In the genomic region with DNA sequence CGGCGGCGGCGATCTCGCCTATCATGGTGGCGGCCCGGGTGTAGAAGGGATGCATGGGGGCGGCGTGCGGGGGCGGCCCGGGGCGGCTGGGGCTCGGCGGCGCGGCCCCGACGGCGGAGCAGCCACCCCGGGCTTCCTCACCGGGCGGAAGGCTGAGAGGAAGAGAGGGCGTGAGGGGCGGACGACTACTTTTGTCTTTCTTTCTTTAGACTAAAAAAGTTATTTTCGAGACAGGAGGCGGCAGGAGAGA, we compare ENCODE assay signal across 8 cellular contexts. TPM values are rescaled to one million over a fixed set of nuclear protein-coding genes. Genes with fewer than 3 reads are reported as not detected.
DNase-seq lines count a peak whose midpoint lies in the region; ATAC-seq and TF ChIP-seq lines count a peak whose summit lies in the region.

No MANE protein-coding gene starts in this region.

- H3K9me3 ChIP-seq in SU-DHL-6 (ENCODE audit: insufficient read depth, low read length) (no peaks in the 10 kb centered on the region), esophagus squamous epithelium (no peaks in the 10 kb centered on the region)

- intact Hi-C loops in esophagus squamous epithelium (cut with DNase I): loop anchor here (5.0 to 10.0 kb wide), 2 partner anchors 429 to 763 kb away; no protein-coding TSS in a partner anchor

- H3K4me3 Mint-ChIP-seq in osteocyte (ENCODE audit: unreplicated experiment): peak overlapping the region; percentile 99

- H3K27ac ChIP-seq in ACC112 (ENCODE audit: low read depth, low read length) (peak overlapping the region; percentile 96), SU-DHL-6 (ENCODE audit: low read depth, low read length) (peak overlapping the region; percentile 72), esophagus squamous epithelium (peak overlapping the region; percentile 98 to 100 (median 100))

- peaks cover 31% of the 10 kb centered on the region for H3F3A ChIP-seq in SU-DHL-6 (ENCODE audit: insufficient read depth)

- TF ChIP-seq CTCF in SU-DHL-6 (IDR thresholded peaks at IDR 0.05; ENCODE audit: insufficient read depth, low read length, poor library complexity, severe bottlenecking): no peak
- no peak for TF ChIP-seq CTCF in esophagus squamous epithelium (IDR thresholded peaks at IDR 0.05)
- TF ChIP-seq CTCF in osteocyte (IDR thresholded peaks at IDR 0.05): no peak

- H3K27me3 ChIP-seq in ACC112 (ENCODE audit: insufficient read depth, low read length): no peaks in the 10 kb centered on the region
- H3K27me3 ChIP-seq in SU-DHL-6 (ENCODE audit: low read length): no peaks in the 10 kb centered on the region
- no peaks in the 10 kb centered on the region for H3K27me3 ChIP-seq in esophagus squamous epithelium

- H3K27ac Mint-ChIP-seq in osteocyte (ENCODE audit: unreplicated experiment): peak overlapping the region; percentile 99

- H2AFZ ChIP-seq in ACC112 (ENCODE audit: low read length, unreplicated experiment) (no peak overlapping the region), SU-DHL-6 (ENCODE audit: low read depth, low read length, severe bottlenecking) (no peak overlapping the region)

- H3K4me1 ChIP-seq in ACC112 (ENCODE audit: control insufficient read depth, insufficient read depth, low read length, unreplicated experiment): peaks cover 13% of the 10 kb centered on the region
- H3K4me1 ChIP-seq in esophagus squamous epithelium: peaks cover 0 to 60% (median 0%) of the 10 kb centered on the region in 3 donors

- peaks cover 37% of the 10 kb centered on the region for H3K36me3 Mint-ChIP-seq in osteocyte (ENCODE audit: unreplicated experiment)

- H3K4me3 ChIP-seq in ACC112 (ENCODE audit: low read depth, low read length): peak overlapping the region; percentile 97
- peak overlapping the region; percentile 87 for H3K4me3 ChIP-seq in SU-DHL-6 (ENCODE audit: insufficient read depth, low read length, poor library complexity, severe bottlenecking)
- H3K4me3 ChIP-seq in esophagus squamous epithelium: peak overlapping the region; percentile 83 to 100 (median 94)

- ATAC-seq in GM21723 (IDR thresholded peaks at IDR 0.05; ENCODE audit: unreplicated experiment) (peak; percentile 7), GM18868 (IDR thresholded peaks at IDR 0.05; ENCODE audit: unreplicated experiment) (no peak)

- no peaks in the 10 kb centered on the region for H3K9me3 Mint-ChIP-seq in osteocyte (ENCODE audit: unreplicated experiment)

- no peak for TF ChIP-seq POLR2A in esophagus squamous epithelium (IDR thresholded peaks at IDR 0.05)

- H4K20me1 ChIP-seq in SU-DHL-6 (ENCODE audit: low read depth, low read length): peaks cover 31% of the 10 kb centered on the region

- peaks cover 52% of the 10 kb centered on the region for H3K79me2 ChIP-seq in ACC112 (ENCODE audit: control insufficient read depth, insufficient read depth, low read length, unreplicated experiment)
- H3K79me2 ChIP-seq in SU-DHL-6 (ENCODE audit: insufficient read depth, low read length): peaks cover 56% of the 10 kb centered on the region

- H3K9me2 ChIP-seq in SU-DHL-6 (replicated peaks; ENCODE audit: insufficient read depth, low read length): no peaks in the 10 kb centered on the region

- H3K36me3 ChIP-seq in ACC112 (ENCODE audit: insufficient read depth, low read length): peaks cover 24% of the 10 kb centered on the region
- peaks cover 23% of the 10 kb centered on the region for H3K36me3 ChIP-seq in SU-DHL-6 (ENCODE audit: low read length)
- H3K36me3 ChIP-seq in esophagus squamous epithelium: peaks cover 0 to 32% (median 2%) of the 10 kb centered on the region in 3 donors

- 0 to 1% methylated on average over 2 to 9 of the region's 28 CpGs for WGBS in esophagus squamous epithelium, 2 donors

- peak overlapping the region; percentile 76 for H3K9ac ChIP-seq in SU-DHL-6 (ENCODE audit: low read length)

- H3K4me2 ChIP-seq in SU-DHL-6 (ENCODE audit: low read depth, low read length, poor library complexity, severe bottlenecking): peak overlapping the region; percentile 95

- no peaks in the 10 kb centered on the region for H3K27me3 Mint-ChIP-seq in osteocyte (ENCODE audit: unreplicated experiment)

- DNase-seq in esophagus squamous epithelium (lab: John Stamatoyannopoulos, UW) (no peak), osteocyte (ENCODE audit: extremely low spot score, unreplicated experiment) (no peak), NCI-H128 (lab: John Stamatoyannopoulos, UW; ENCODE audit: unreplicated experiment) (no peak), amniotic stem cell (lab: John Stamatoyannopoulos, UW) (no peak)

- H3K4me1 Mint-ChIP-seq in osteocyte (ENCODE audit: unreplicated experiment): peaks cover 49% of the 10 kb centered on the region

RNA-seq across cellular contexts. Expression of gene BTG1, which starts 0.2 kb away (rescaled TPM):
- 10 to 100 TPM; 18.3 to 42.7 (median 35.3) TPM for total RNA-seq in esophagus squamous epithelium
- 107 and 121 TPM in 2 replicates for total RNA-seq in osteocyte
